Comparison of ENCODE assay signal across 2 cellular contexts in genomic region chr6:39296745-39297640, GRCh38.
TF ChIP-seq lines count a peak whose summit lies in the region.

No MANE protein-coding gene starts in this region.

TF ChIP-seq in liver, 16 proteins besides CTCF, POLR2A, EP300 and RAD21 (continued from another document):
- TF ChIP-seq ZBTB33 (IDR thresholded peaks at IDR 0.05): no peak
- no peak for TF ChIP-seq HNF4G (IDR thresholded peaks at IDR 0.05)
- no peak for TF ChIP-seq FOXA2 (IDR thresholded peaks at IDR 0.05)
- TF ChIP-seq REST (IDR thresholded peaks at IDR 0.05): no peak
- no peak for TF ChIP-seq EGR1 (IDR thresholded peaks at IDR 0.05; ENCODE audit: low read depth in 2 of 2)
- no peak for TF ChIP-seq JUND (IDR thresholded peaks at IDR 0.05)

TF ChIP-seq in HepG2, 621 proteins besides CTCF, POLR2A, EP300 and RAD21 (continued from another document):
- TF ChIP-seq ZBTB37 (CRISPR knock-in tag; IDR thresholded peaks at IDR 0.05): no peak
- TF ChIP-seq IRF1 (CRISPR knock-in tag; IDR thresholded peaks at IDR 0.05; ENCODE audit: low read depth): no peak
- no peak for TF ChIP-seq ZSCAN12 (CRISPR knock-in tag; IDR thresholded peaks at IDR 0.05)
- no peak for TF ChIP-seq ZFP82 (CRISPR knock-in tag; IDR thresholded peaks at IDR 0.05; ENCODE audit: borderline replicate concordance)
- TF ChIP-seq ZBTB38 (CRISPR knock-in tag; IDR thresholded peaks at IDR 0.05): no peak
- TF ChIP-seq RFX1 (IDR thresholded peaks at IDR 0.05): no peak
- TF ChIP-seq ZNF646 (CRISPR knock-in tag; IDR thresholded peaks at IDR 0.05): no peak
- TF ChIP-seq ZBTB33 (CRISPR knock-in tag; IDR thresholded peaks at IDR 0.05): no peak
- no peak for TF ChIP-seq MLX (CRISPR knock-in tag; IDR thresholded peaks at IDR 0.05)
- TF ChIP-seq REXO4 (CRISPR knock-in tag; IDR thresholded peaks at IDR 0.05; ENCODE audit: borderline replicate concordance): no peak
- no peak for TF ChIP-seq ZBTB14 (CRISPR knock-in tag; IDR thresholded peaks at IDR 0.05)
